ENCODE assay signal across 8 cellular contexts in genomic region chr1:39105841-39106765, GRCh38.
DNase-seq lines count a peak whose midpoint lies in the region; ATAC-seq and TF ChIP-seq lines count a peak whose summit lies in the region.

No MANE protein-coding gene starts in this region.

- H3K4me3 ChIP-seq in gastroesophageal sphincter (peak overlapping the region; percentile 52 to 94), neutrophil (ENCODE audit: low read depth in 1 of 2, low read length in 1 of 2) (peak overlapping the region; percentile 17 to 35)

- DNase-seq in DMS 273 treated with DMSO at 0.1 percent for 48 hours (lab: John Stamatoyannopoulos, UW) (peak; percentile 96), NCI-H2196 treated with DMSO at 0.1 percent for 48 hours (lab: John Stamatoyannopoulos, UW; ENCODE audit: unreplicated experiment) (peak; percentile 24), KG1 (lab: John Stamatoyannopoulos, UW) (no peak), cortex of kidney (lab: John Stamatoyannopoulos, UW) (no peak)
- DNase-seq in activated T-cell treated with anti-CD3 and anti-CD28 coated beads, Interleukin-2, amount 50 U/mL, for 48 hours, result peak; percentile 54 to 60

- ATAC-seq in GM21723 (IDR thresholded peaks at IDR 0.05; ENCODE audit: unreplicated experiment), result peak; percentile 20
- ATAC-seq in gastroesophageal sphincter, result peak; percentile 4

- H3K4me1 ChIP-seq in gastroesophageal sphincter (peaks cover 19 to 78% (median 20%) of the 10 kb centered on the region in 3 donors), neutrophil (ENCODE audit: control insufficient read depth in 1 of 2, insufficient read depth in 1 of 2, low read depth in 1 of 2, low read length in 1 of 2) (peaks cover 30 to 31% of the 10 kb centered on the region in 2 experiments)

- 1 to 6% methylated on average over 7 to 10 of the region's 39 CpGs for WGBS in gastroesophageal sphincter (ENCODE audit: low coverage in 1 of 2), 2 donors

- no peaks in the 10 kb centered on the region for H3K9me3 ChIP-seq in gastroesophageal sphincter
- H3K9me3 ChIP-seq in neutrophil, result no peaks in the 10 kb centered on the region

- no peak for TF ChIP-seq EP300 in gastroesophageal sphincter (IDR thresholded peaks at IDR 0.05)

- no peak for TF ChIP-seq POLR2A in gastroesophageal sphincter (IDR thresholded peaks at IDR 0.05)

- H3K27me3 ChIP-seq in gastroesophageal sphincter, result no peaks in the 10 kb centered on the region
- peaks cover 75% of the 10 kb centered on the region for H3K27me3 ChIP-seq in neutrophil

- TF ChIP-seq CTCF in gastroesophageal sphincter (IDR thresholded peaks at IDR 0.05) (no peak), neutrophil (IDR thresholded peaks at IDR 0.05) (no peak)

- no peaks in the 10 kb centered on the region for H3K36me3 ChIP-seq in gastroesophageal sphincter
- H3K36me3 ChIP-seq in neutrophil, result no peaks in the 10 kb centered on the region

- H3K27ac ChIP-seq in gastroesophageal sphincter (peak overlapping the region; percentile 73 to 98 (median 96)), neutrophil (no peak overlapping the region)

Comparison
In these comparisons a context has a peak if more than half of its experiments do, and no peak if none do; other contexts are left out.
1. DNase-seq: peak in DMS 273 treated with DMSO at 0.1 percent for 48 hours (single experiment), NCI-H2196 treated with DMSO at 0.1 percent for 48 hours (single experiment) and activated T-cell treated with anti-CD3 and anti-CD28 coated beads, Interleukin-2, amount 50 U/mL, for 48 hours (2 of 2); none in KG1 (single experiment) and cortex of kidney (single experiment).